8 cellular contexts compared by ENCODE assay signal in the genomic region with DNA sequence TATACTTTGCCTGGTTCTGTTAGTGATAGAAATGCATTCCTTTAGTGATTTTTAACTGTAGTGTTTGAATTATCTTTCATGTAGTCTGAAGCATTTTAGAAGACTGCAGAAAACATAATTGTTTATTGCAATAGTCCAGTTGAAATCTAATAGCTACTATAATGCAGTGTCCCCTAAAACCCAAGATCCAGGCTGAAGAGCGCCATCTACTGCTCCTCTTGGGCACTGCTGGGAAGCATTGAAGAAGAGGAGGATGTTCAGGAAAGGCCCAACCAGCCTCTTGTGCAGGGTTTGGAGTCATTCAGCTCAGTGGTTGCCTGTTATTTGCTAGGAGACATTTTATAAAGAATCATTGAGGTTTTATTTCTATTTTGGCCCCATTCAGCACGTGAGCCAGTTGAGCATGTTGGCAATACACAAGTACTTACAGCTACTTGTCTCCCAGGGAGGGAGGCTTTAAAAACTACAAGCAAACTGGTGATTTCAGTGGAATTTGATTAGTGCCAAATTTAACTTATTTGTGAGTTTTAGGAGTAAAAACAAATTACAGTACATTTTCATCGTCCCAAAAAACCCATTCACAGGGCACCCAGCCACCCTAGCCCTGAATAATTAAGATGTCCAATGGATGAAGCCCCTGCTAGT.
DNase-seq lines count a peak whose midpoint lies in the region; ATAC-seq, FAIRE-seq and TF ChIP-seq lines count a peak whose summit lies in the region.

No MANE protein-coding gene starts in this region.

- H3K4me3 ChIP-seq in cardiac fibroblast (replicated peaks in 1 of 2; ENCODE audit: low read depth in 2 of 2, low read length in 2 of 2) (no peak overlapping the region), kidney (ENCODE audit: low read length in 2 of 2) (no peak overlapping the region)

- no peaks in the 10 kb centered on the region for H3K9me3 ChIP-seq in kidney (ENCODE audit: control insufficient read depth in 1 of 2, low read length in 2 of 2)

- ATAC-seq in WTC11 (peak; percentile 84), HG03342 (IDR thresholded peaks at IDR 0.05; ENCODE audit: unreplicated experiment) (no peak)

- no peaks in the 10 kb centered on the region for H3K4me1 Mint-ChIP-seq in WTC11

- FAIRE-seq in kidney (lab: Jason Lieb, UNC) = peak; percentile 72

- H3K36me3 ChIP-seq in kidney (ENCODE audit: control insufficient read depth in 1 of 2, insufficient read depth in 2 of 2, low read length in 2 of 2) = peaks cover 19 to 44% of the 10 kb centered on the region in 2 donors

- no peak overlapping the region for H3K27ac Mint-ChIP-seq in WTC11

- CTCF ChIA-PET in WTC11 (lab: Charles Lee) = interaction anchor here (0.6 to 4.0 kb wide), 69 partner anchors 9 to 380 kb away, joined by 3 to 31 read pairs (median 4); a partner anchor contains a TSS

- peaks cover 7% of the 10 kb centered on the region for H3K36me3 Mint-ChIP-seq in WTC11

- POLR2A ChIA-PET in WTC11 (lab: Charles Lee) = interaction anchor here (0.7 kb wide), 1 partner anchor 190 kb away, joined by 3 read pairs; no protein-coding TSS in a partner anchor

- H3K4me1 ChIP-seq in kidney (ENCODE audit: control insufficient read depth in 1 of 2, insufficient read depth in 1 of 2, low read depth in 1 of 2, low read length in 2 of 2) = peaks cover 4 to 15% of the 10 kb centered on the region in 2 donors

- TF ChIP-seq CTCF in WTC11 (IDR thresholded peaks at IDR 0.05) (peak; percentile 85), cardiac fibroblast (IDR thresholded peaks at IDR 0.05; ENCODE audit: low read depth, low read length) (peak; percentile 99), kidney (IDR thresholded peaks at IDR 0.05; ENCODE audit: borderline replicate concordance, extremely low read depth, insufficient read depth) (peak; percentile 97)

- H3K27me3 Mint-ChIP-seq in WTC11 (ENCODE audit: low read depth) = no peaks in the 10 kb centered on the region

- H3K27ac ChIP-seq in kidney (ENCODE audit: low read depth in 2 of 2, low read length in 2 of 2) = no peak overlapping the region

- H3K9me3 Mint-ChIP-seq in WTC11 = no peaks in the 10 kb centered on the region

- intact Hi-C loops in kidney (cut with DNase I) = no loop called here

- DNase-seq in NCI-H2171 treated with DMSO at 0.1 percent for 48 hours (lab: John Stamatoyannopoulos, UW) (peak; percentile 70), NCI-H2171 (lab: John Stamatoyannopoulos, UW) (no peak), NCI-H1694 (lab: John Stamatoyannopoulos, UW) (peak; percentile 46), WTC11 (ENCODE audit: low spot score) (peak; percentile 81), cardiac fibroblast (ENCODE audit: low read depth in 2 of 2) (peak; percentile 81 to 83), kidney (no peak)
- peak; percentile 37 for DNase-seq in stimulated activated CD4-positive, alpha-beta T cell treated with anti-CD3 and anti-CD28 coated beads, Interleukin-2, amount 100 ng/mL, for 4 hours (ENCODE audit: low read depth)

- no peak overlapping the region for H3K4me3 Mint-ChIP-seq in WTC11

- H3K9ac ChIP-seq in kidney (ENCODE audit: low read length in 2 of 2) = no peak overlapping the region

TF ChIP-seq in WTC11, 78 proteins besides CTCF, POLR2A, EP300 and RAD21:
- no peak for TF ChIP-seq NR2C2 (CRISPR knock-in tag; IDR thresholded peaks at IDR 0.05)
- TF ChIP-seq, protein P1, sequence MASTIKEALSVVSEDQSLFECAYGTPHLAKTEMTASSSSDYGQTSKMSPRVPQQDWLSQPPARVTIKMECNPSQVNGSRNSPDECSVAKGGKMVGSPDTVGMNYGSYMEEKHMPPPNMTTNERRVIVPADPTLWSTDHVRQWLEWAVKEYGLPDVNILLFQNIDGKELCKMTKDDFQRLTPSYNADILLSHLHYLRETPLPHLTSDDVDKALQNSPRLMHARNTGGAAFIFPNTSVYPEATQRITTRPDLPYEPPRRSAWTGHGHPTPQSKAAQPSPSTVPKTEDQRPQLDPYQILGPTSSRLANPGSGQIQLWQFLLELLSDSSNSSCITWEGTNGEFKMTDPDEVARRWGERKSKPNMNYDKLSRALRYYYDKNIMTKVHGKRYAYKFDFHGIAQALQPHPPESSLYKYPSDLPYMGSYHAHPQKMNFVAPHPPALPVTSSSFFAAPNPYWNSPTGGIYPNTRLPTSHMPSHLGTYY (CRISPR knock-in tag; IDR thresholded peaks at IDR 0.05) = no peak

Comparison
In these comparisons a context has a peak if more than half of its experiments do, and no peak if none do; other contexts are left out.
1. DNase-seq: peak in NCI-H2171 treated with DMSO at 0.1 percent for 48 hours (single experiment), NCI-H1694 (single experiment), WTC11 (single experiment), cardiac fibroblast (2 of 2) and stimulated activated CD4-positive, alpha-beta T cell treated with anti-CD3 and anti-CD28 coated beads, Interleukin-2, amount 100 ng/mL, for 4 hours (single experiment); none in NCI-H2171 (single experiment) and kidney (single experiment).
2. Peak in every context shown above with its lines, with median percentiles within 50 percentile points of each other: CTCF ChIP-seq.